Comparison of ENCODE assay signal across 8 cellular contexts in the genomic region with DNA sequence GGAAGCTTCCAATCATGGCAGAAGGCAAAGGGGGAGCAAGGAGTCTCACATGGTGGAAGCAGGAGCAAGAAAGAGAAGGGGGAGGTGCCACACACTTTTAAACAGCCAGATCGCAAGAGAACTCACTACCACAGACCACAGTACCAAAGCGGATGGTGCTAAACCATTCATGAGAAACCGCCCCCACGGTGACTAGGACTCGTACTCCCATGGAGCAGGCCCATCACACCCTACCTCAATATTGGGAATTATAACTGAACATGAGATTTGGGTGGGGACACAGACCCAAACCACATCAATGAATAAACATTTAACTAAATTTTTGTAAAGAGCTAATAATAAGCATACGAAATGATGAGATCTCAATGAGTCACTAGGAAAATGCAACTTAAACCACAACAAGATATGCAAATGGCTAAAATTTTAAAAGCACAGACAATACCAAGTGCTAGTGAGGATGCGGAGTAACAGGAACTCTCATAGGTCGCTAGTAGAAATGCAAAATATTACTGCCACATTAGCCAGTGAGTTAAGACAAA. TPM values are rescaled to one million over a fixed set of nuclear protein-coding genes. Genes with fewer than 3 reads are reported as not detected.
DNase-seq lines count a peak whose midpoint lies in the region; ATAC-seq and TF ChIP-seq lines count a peak whose summit lies in the region.

No MANE protein-coding gene starts in this region.

- DNase-seq in T-helper 9 cell: peak; percentile 22
- peak; percentile 47 to 68 (median 52) for DNase-seq in effector memory CD8-positive, alpha-beta T cell
- DNase-seq in retina: no peak
- no peak for DNase-seq in pons (ENCODE audit: low spot score)
- no peak for DNase-seq in NCI-H187 treated with DMSO at 0.1 percent for 48 hours (lab: John Stamatoyannopoulos, UW)
- no peak for DNase-seq in colonic mucosa

- peak overlapping the region; percentile 73 to 78 for H3K27ac Mint-ChIP-seq in effector memory CD8-positive, alpha-beta T cell

- intact Hi-C loops in colonic mucosa (cut with DNase I): no loop called here

- H3K27ac ChIP-seq in BLaER1 treated with 17β-estradiol and CSF1 and Interleukin-3, amounts not matched to agents 10 nM and 100 nM: peak overlapping the region in 4 of 11 experiments; percentile 3 to 48 (median 5); a peak in 2 of 22 replicates
- H3K27ac ChIP-seq in colonic mucosa: no peak overlapping the region

- peaks cover 58 to 72% (median 68%) of the 10 kb centered on the region in 10 experiments for H3K4me1 ChIP-seq in BLaER1 treated with 17β-estradiol and CSF1 and Interleukin-3, amounts not matched to agents 10 nM and 100 nM
- H3K4me1 ChIP-seq in colonic mucosa: no peaks in the 10 kb centered on the region

- H3K4me3 Mint-ChIP-seq in effector memory CD8-positive, alpha-beta T cell: peak overlapping the region; percentile 50 to 64

- no peak for TF ChIP-seq CTCF in colonic mucosa (IDR thresholded peaks at IDR 0.05)

- no peak overlapping the region for H3K4me3 ChIP-seq in BLaER1 treated with 17β-estradiol and CSF1 and Interleukin-3, amounts not matched to agents 10 nM and 100 nM
- H3K4me3 ChIP-seq in colonic mucosa: no peak overlapping the region

- ATAC-seq in GM21717 (IDR thresholded peaks at IDR 0.05; ENCODE audit: unreplicated experiment): peak; percentile 45
- peak; percentile 91 for ATAC-seq in effector memory CD8-positive, alpha-beta T cell (replicated peaks)

- H3K4me1 Mint-ChIP-seq in effector memory CD8-positive, alpha-beta T cell (ENCODE audit: low read depth in 2 of 2): peaks cover 16 to 23% of the 10 kb centered on the region in 2 donors

- no peak overlapping the region for H3K9ac ChIP-seq in BLaER1 treated with 17β-estradiol and CSF1 and Interleukin-3, amounts not matched to agents 10 nM and 100 nM
- H3K9ac ChIP-seq in colonic mucosa (ENCODE audit: low read depth in 2 of 2, low read length in 2 of 2): no peak overlapping the region

- H4K20me1 ChIP-seq in BLaER1 treated with 17β-estradiol and CSF1 and Interleukin-3, amounts not matched to agents 10 nM and 100 nM: peaks cover 42 to 99% (median 92%) of the 10 kb centered on the region in 11 experiments; a peak in 21 of 22 replicates

- H3K36me3 Mint-ChIP-seq in effector memory CD8-positive, alpha-beta T cell (ENCODE audit: insufficient read depth): peaks cover 19% of the 10 kb centered on the region

- H3K4me2 ChIP-seq in BLaER1 treated with 17β-estradiol and CSF1 and Interleukin-3, amounts not matched to agents 10 nM and 100 nM: peak overlapping the region; percentile 3 to 78 (median 16); a peak in 13 of 22 replicates

- H3K9me3 ChIP-seq in BLaER1 treated with 17β-estradiol and CSF1 and Interleukin-3, amounts not matched to agents 10 nM and 100 nM (replicated peaks in 1 of 11): peaks cover 0 to 24% (median 4%) of the 10 kb centered on the region in 11 experiments; a peak in 6 of 22 replicates
- H3K9me3 ChIP-seq in colonic mucosa: no peaks in the 10 kb centered on the region

- H3K27me3 Mint-ChIP-seq in effector memory CD8-positive, alpha-beta T cell: no peaks in the 10 kb centered on the region

- H3K27me3 ChIP-seq in BLaER1 treated with 17β-estradiol and CSF1 and Interleukin-3, amounts not matched to agents 10 nM and 100 nM: no peaks in the 10 kb centered on the region
- H3K27me3 ChIP-seq in colonic mucosa: no peaks in the 10 kb centered on the region

- peaks cover 0 to 2% of the 10 kb centered on the region in 2 donors for H3K9me3 Mint-ChIP-seq in effector memory CD8-positive, alpha-beta T cell

- peaks cover 62 to 95% (median 82%) of the 10 kb centered on the region in 11 experiments for H3K36me3 ChIP-seq in BLaER1 treated with 17β-estradiol and CSF1 and Interleukin-3, amounts not matched to agents 10 nM and 100 nM
- H3K36me3 ChIP-seq in colonic mucosa: peaks cover 14% of the 10 kb centered on the region

RNA-seq across cellular contexts. Expression of a gene that starts 10.0 kb away (rescaled TPM):
- 100 to 1,000 TPM in 1 of 2 donors, 10 to 100 TPM in 1; 53.3 to 117 TPM for total RNA-seq in colonic mucosa

RNA-seq across cellular contexts. Expression of a gene that starts 43.9 kb away (rescaled TPM):
- 10 to 100 TPM; 15.6 to 17.0 TPM for total RNA-seq in colonic mucosa

Comparison
In these comparisons a context has a peak if more than half of its experiments do, and no peak if none do; other contexts are left out.
1. DNase-seq: peak in T-helper 9 cell (single experiment) and effector memory CD8-positive, alpha-beta T cell (3 of 3); none in retina (single experiment), pons (single experiment), NCI-H187 treated with DMSO at 0.1 percent for 48 hours (single experiment) and colonic mucosa (single experiment).